ENCODE assay signal across 1 cellular context in genomic region chr2:108414256-108414876, GRCh38.
TF ChIP-seq lines count a peak whose summit lies in the region.

No MANE protein-coding gene starts in this region.

TF ChIP-seq in GM12878, 131 proteins besides CTCF, POLR2A, EP300 and RAD21:
- TF ChIP-seq HDGF (IDR thresholded peaks at IDR 0.05) (no peak), RELA (IDR thresholded peaks at IDR 0.05; ENCODE audit: borderline replicate concordance, partially characterized antibody) (no peak), RB1 (IDR thresholded peaks at IDR 0.05; ENCODE audit: borderline replicate concordance) (no peak), SREBF1 (IDR thresholded peaks at IDR 0.05; ENCODE audit: low read length) (no peak), ETV6 (conservative IDR thresholded peaks at IDR 0.05 in 1 of 2, IDR thresholded peaks at IDR 0.05 in 1 of 2; ENCODE audit: borderline replicate concordance in 1 of 2, low read depth in 1 of 2) (no peak), POU2F2 (IDR thresholded peaks at IDR 0.05; ENCODE audit: borderline replicate concordance, low read depth, low read length) (no peak)
- TF ChIP-seq, protein P1, sequence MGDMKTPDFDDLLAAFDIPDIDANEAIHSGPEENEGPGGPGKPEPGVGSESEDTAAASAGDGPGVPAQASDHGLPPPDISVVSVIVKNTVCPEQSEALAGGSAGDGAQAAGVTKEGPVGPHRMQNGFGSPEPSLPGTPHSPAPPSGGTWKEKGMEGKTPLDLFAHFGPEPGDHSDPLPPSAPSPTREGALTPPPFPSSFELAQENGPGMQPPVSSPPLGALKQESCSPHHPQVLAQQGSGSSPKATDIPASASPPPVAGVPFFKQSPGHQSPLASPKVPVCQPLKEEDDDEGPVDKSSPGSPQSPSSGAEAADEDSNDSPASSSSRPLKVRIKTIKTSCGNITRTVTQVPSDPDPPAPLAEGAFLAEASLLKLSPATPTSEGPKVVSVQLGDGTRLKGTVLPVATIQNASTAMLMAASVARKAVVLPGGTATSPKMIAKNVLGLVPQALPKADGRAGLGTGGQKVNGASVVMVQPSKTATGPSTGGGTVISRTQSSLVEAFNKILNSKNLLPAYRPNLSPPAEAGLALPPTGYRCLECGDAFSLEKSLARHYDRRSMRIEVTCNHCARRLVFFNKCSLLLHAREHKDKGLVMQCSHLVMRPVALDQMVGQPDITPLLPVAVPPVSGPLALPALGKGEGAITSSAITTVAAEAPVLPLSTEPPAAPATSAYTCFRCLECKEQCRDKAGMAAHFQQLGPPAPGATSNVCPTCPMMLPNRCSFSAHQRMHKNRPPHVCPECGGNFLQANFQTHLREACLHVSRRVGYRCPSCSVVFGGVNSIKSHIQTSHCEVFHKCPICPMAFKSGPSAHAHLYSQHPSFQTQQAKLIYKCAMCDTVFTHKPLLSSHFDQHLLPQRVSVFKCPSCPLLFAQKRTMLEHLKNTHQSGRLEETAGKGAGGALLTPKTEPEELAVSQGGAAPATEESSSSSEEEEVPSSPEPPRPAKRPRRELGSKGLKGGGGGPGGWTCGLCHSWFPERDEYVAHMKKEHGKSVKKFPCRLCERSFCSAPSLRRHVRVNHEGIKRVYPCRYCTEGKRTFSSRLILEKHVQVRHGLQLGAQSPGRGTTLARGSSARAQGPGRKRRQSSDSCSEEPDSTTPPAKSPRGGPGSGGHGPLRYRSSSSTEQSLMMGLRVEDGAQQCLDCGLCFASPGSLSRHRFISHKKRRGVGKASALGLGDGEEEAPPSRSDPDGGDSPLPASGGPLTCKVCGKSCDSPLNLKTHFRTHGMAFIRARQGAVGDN (IDR thresholded peaks at IDR 0.05), result no peak
- TF ChIP-seq, protein P2, sequence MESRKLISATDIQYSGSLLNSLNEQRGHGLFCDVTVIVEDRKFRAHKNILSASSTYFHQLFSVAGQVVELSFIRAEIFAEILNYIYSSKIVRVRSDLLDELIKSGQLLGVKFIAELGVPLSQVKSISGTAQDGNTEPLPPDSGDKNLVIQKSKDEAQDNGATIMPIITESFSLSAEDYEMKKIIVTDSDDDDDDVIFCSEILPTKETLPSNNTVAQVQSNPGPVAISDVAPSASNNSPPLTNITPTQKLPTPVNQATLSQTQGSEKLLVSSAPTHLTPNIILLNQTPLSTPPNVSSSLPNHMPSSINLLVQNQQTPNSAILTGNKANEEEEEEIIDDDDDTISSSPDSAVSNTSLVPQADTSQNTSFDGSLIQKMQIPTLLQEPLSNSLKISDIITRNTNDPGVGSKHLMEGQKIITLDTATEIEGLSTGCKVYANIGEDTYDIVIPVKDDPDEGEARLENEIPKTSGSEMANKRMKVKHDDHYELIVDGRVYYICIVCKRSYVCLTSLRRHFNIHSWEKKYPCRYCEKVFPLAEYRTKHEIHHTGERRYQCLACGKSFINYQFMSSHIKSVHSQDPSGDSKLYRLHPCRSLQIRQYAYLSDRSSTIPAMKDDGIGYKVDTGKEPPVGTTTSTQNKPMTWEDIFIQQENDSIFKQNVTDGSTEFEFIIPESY (IDR thresholded peaks at IDR 0.05), result no peak
